13 cellular contexts compared by ENCODE assay signal in genomic region chr11:33704240-33705002, GRCh38. TPM values are rescaled to one million over a fixed set of nuclear protein-coding genes. Genes with fewer than 3 reads are reported as not detected.
DNase-seq lines count a peak whose midpoint lies in the region; ATAC-seq, FAIRE-seq and TF ChIP-seq lines count a peak whose summit lies in the region.
"Had no signal": no experiment of that assay in that cellular context is flagged by ENCODE, and none has a peak within 500 bp of the region (broad histone marks: within the 10 kb centered on the region; RNA-seq: fewer than 3 reads in every experiment).

No MANE protein-coding gene starts in this region.

- H3K27ac ChIP-seq in IMR-90 (ENCODE audit: insufficient read depth, low read length), result no peak overlapping the region
- peak overlapping the region; percentile 98 for H3K27ac ChIP-seq in mammary epithelial cell (ENCODE audit: insufficient read depth, low read depth, low read length)
- peak overlapping the region; percentile 97 for H3K27ac ChIP-seq in keratinocyte (ENCODE audit: control insufficient read depth, insufficient read depth, low read length)
- peak overlapping the region; percentile 39 to 75 (median 42) for H3K27ac ChIP-seq in sigmoid colon
- no peak overlapping the region for H3K27ac ChIP-seq in tibial artery

- in situ Hi-C loops in IMR-90 (cut with MboI; ENCODE audit: low sequenced_read_pairs), result no loop called here
- in situ Hi-C loops in mammary epithelial cell (cut with MboI; ENCODE audit: low sequenced_read_pairs in 2 of 2), result no loop called here

- WGBS in IMR-90 (ENCODE audit: extremely low coverage in 2 of 2, insufficient read length in 1 of 2), 2 experiments, result 51% methylated on average over 3 of the region's 7 CpGs; no CpG with 5 or more reads in 1 of the 2 experiments
- WGBS in mammary epithelial cell (ENCODE audit: low coverage, missing lambda C conversion rate), result 49% methylated on average over 7 of the region's 7 CpGs
- WGBS in sigmoid colon, 2 donors, result 80 to 85% methylated on average over 7 of the region's 7 CpGs

- H3K9me3 Mint-ChIP-seq in stimulated activated effector memory CD8-positive, alpha-beta T cell treated with anti-CD3 and anti-CD28 coated beads, Interleukin-12 subunit alpha, Interleukin-12 subunit beta, amount 100 ng/mL, for 72 hours, result no peaks in the 10 kb centered on the region
- H3K9me3 Mint-ChIP-seq: CD8-positive, alpha-beta T cell had no signal

- no peak overlapping the region for H3K4me2 ChIP-seq in IMR-90 (ENCODE audit: low read depth, low read length)
- peak overlapping the region; percentile 2 for H3K4me2 ChIP-seq in mammary epithelial cell (ENCODE audit: insufficient read depth, low read depth, low read length)
- H3K4me2 ChIP-seq in keratinocyte (ENCODE audit: control insufficient read depth, extremely low read depth, insufficient read depth, low read depth, low read length), result peak overlapping the region; percentile 22

- H3K36me3 ChIP-seq in IMR-90 (ENCODE audit: control insufficient read depth, insufficient read depth, low read length) (peaks cover 15% of the 10 kb centered on the region), mammary epithelial cell (ENCODE audit: insufficient read depth, low read length) (peaks cover 17% of the 10 kb centered on the region), keratinocyte (ENCODE audit: control insufficient read depth in 2 of 2, extremely low read depth in 1 of 2, insufficient read depth in 2 of 2, low read length in 2 of 2) (peaks cover 19 to 22% of the 10 kb centered on the region in 2 experiments), sigmoid colon (peaks cover 7 to 37% (median 11%) of the 10 kb centered on the region in 4 donors), tibial artery (peaks cover 15 to 36% (median 17%) of the 10 kb centered on the region in 3 donors)

- H3K4ac ChIP-seq in IMR-90 (ENCODE audit: low read depth, low read length), result peak overlapping the region; percentile 43; the same call in 1 of the 2 replicates

- intact Hi-C loops in IMR-90 (cut with micrococcal nuclease), result no loop called here
- intact Hi-C loops in mammary epithelial cell (cut with micrococcal nuclease), result no loop called here
- intact Hi-C loops in sigmoid colon (cut with DNase I), result loop anchor here (5.0 kb wide), 1 partner anchor 33 kb away; the partner anchor contains the start of gene CD59
- intact Hi-C loops in tibial artery (cut with DNase I; ENCODE audit: low total_unique reads), result loop anchor here (5.0 kb wide), 1 partner anchor 33 kb away; the partner anchor contains the start of gene CD59

- H3K14ac ChIP-seq in IMR-90 (replicated peaks; ENCODE audit: low read depth, low read length), result peak overlapping the region; percentile 39; the same call in 1 of the 2 replicates

- H3K9ac ChIP-seq in IMR-90 (ENCODE audit: low read depth, low read length) (no peak overlapping the region), mammary epithelial cell (ENCODE audit: insufficient read depth, low read length) (no peak overlapping the region), keratinocyte (ENCODE audit: control insufficient read depth, extremely low read depth, insufficient read depth, low read length) (no peak overlapping the region)

- H3K79me1 ChIP-seq in IMR-90 (ENCODE audit: low read depth in 1 of 2, low read length in 2 of 2), result peaks cover 30 to 73% of the 10 kb centered on the region in 2 experiments; a peak in 3 of 4 replicates

- BruUV-seq in IMR-90 (replicated peaks; lab: Mats Ljungman, UMichigan) (no TSS peak), mammary epithelial cell (replicated peaks; lab: Mats Ljungman, UMichigan) (no TSS peak)

- POLR2A ChIA-PET in IMR-90 (lab: Charles Lee; ENCODE audit: unreplicated experiment), result no interaction called here

- H4K8ac ChIP-seq in IMR-90 (ENCODE audit: low read depth in 2 of 2, low read length in 2 of 2), result peak overlapping the region in 1 of 2 experiments; percentile 20; a peak in 1 of 4 replicates

- peaks cover 16% of the 10 kb centered on the region for H3K4me1 Mint-ChIP-seq in stimulated activated effector memory CD8-positive, alpha-beta T cell treated with anti-CD3 and anti-CD28 coated beads, Interleukin-12 subunit alpha, Interleukin-12 subunit beta, amount 100 ng/mL, for 72 hours

- ATAC-seq in IMR-90 (ENCODE audit: low read depth) (no peak), GM18511 (IDR thresholded peaks at IDR 0.05; ENCODE audit: unreplicated experiment) (no peak)
- ATAC-seq in stimulated activated effector memory CD8-positive, alpha-beta T cell treated with anti-CD3 and anti-CD28 coated beads, Interleukin-12 subunit alpha, Interleukin-12 subunit beta, amount 100 ng/mL, for 72 hours, result no peak
- ATAC-seq: CD8-positive, alpha-beta T cell had no signal

- no peak overlapping the region for H2BK15ac ChIP-seq in IMR-90 (ENCODE audit: low read depth, low read length)

- no peak overlapping the region for H2BK120ac ChIP-seq in IMR-90 (ENCODE audit: low read depth, low read length)

- no peak overlapping the region for H2BK5ac ChIP-seq in IMR-90 (ENCODE audit: low read depth, low read length, poor library complexity, severe bottlenecking)

- CTCF ChIA-PET in IMR-90 (lab: Yijun Ruan, JAX), result no interaction called here
- CTCF ChIA-PET in mammary epithelial cell (lab: Charles Lee; ENCODE audit: low non-redundant PET), result no interaction called here

- FAIRE-seq in keratinocyte (lab: Jason Lieb, UNC), result no peak
- FAIRE-seq: H1 had no signal

- TF ChIP-seq CTCF in IMR-90 (conservative IDR thresholded peaks at IDR 0.05; ENCODE audit: low read depth, low read length), result 0 out of 2 replicates have a peak, but pooled peaks have one; percentile 7
- peak in 1 of 2 donors; percentile 10 for TF ChIP-seq CTCF in mammary epithelial cell (conservative IDR thresholded peaks at IDR 0.05 in 1 of 2, IDR thresholded peaks at IDR 0.05 in 1 of 2; ENCODE audit: extremely low read depth in 1 of 2, insufficient read depth in 1 of 2, low read depth in 1 of 2, low read length in 2 of 2)
- no peak for TF ChIP-seq CTCF in keratinocyte (optimal IDR thresholded peaks at IDR 0.05 in 1 of 3, IDR thresholded peaks at IDR 0.05 in 1 of 3, conservative IDR thresholded peaks at IDR 0.05 in 1 of 3; ENCODE audit: extremely low read depth in 1 of 3, insufficient read depth in 2 of 3, low read length in 3 of 3)
- no peak for TF ChIP-seq CTCF in sigmoid colon (IDR thresholded peaks at IDR 0.05)
- TF ChIP-seq CTCF in tibial artery (IDR thresholded peaks at IDR 0.05), result no peak

- H3K23ac ChIP-seq in IMR-90 (ENCODE audit: low read depth, low read length), result no peak overlapping the region

- TF ChIP-seq EP300 in sigmoid colon (IDR thresholded peaks at IDR 0.05), result no peak

- TF ChIP-seq RAD21 in IMR-90 (IDR thresholded peaks at IDR 0.05; ENCODE audit: low read length), result no peak

- H2AK9ac ChIP-seq in IMR-90 (replicated peaks; ENCODE audit: low read depth, low read length, poor library complexity), result peak overlapping the region; percentile 26

- H4K5ac ChIP-seq in IMR-90 (ENCODE audit: low read depth, low read length), result no peak overlapping the region

- H3K4me3 ChIP-seq in IMR-90 (ENCODE audit: insufficient read depth, low read depth, low read length) (no peak overlapping the region), mammary epithelial cell (replicated peaks in 1 of 3; ENCODE audit: insufficient read depth in 1 of 3, low read depth in 2 of 3, low read length in 3 of 3) (no peak overlapping the region), keratinocyte (ENCODE audit: control insufficient read depth in 2 of 3, extremely low read depth in 1 of 3, insufficient read depth in 2 of 3, low read depth in 1 of 3, low read length in 3 of 3) (no peak overlapping the region), sigmoid colon (no peak overlapping the region), tibial artery (no peak overlapping the region)

- peaks cover 11% of the 10 kb centered on the region for H4K20me1 ChIP-seq in IMR-90 (ENCODE audit: insufficient read depth, low read length)
- no peaks in the 10 kb centered on the region for H4K20me1 ChIP-seq in mammary epithelial cell (ENCODE audit: insufficient read depth, low read length)
- no peaks in the 10 kb centered on the region for H4K20me1 ChIP-seq in keratinocyte (ENCODE audit: control insufficient read depth, extremely low read depth, insufficient read depth, low read length)

- H4K91ac ChIP-seq in IMR-90 (ENCODE audit: insufficient read depth, low read depth, low read length), result no peak overlapping the region

- dilution Hi-C loops in IMR-90 (cut with HindIII; ENCODE audit: low sequenced_read_pairs, unreplicated experiment) (no loop called here), mammary epithelial cell (cut with HindIII; ENCODE audit: low sequenced_read_pairs) (loop anchor here (5.0 kb wide), 1 partner anchor 33 kb away; the partner anchor contains the start of gene CD59), keratinocyte (cut with MboI; ENCODE audit: extremely low pct_ligation_motif_present, low sequenced_read_pairs) (no loop called here)

- H3K4me3 Mint-ChIP-seq in stimulated activated effector memory CD8-positive, alpha-beta T cell treated with anti-CD3 and anti-CD28 coated beads, Interleukin-12 subunit alpha, Interleukin-12 subunit beta, amount 100 ng/mL, for 72 hours, result no peak overlapping the region
- H3K4me3 Mint-ChIP-seq: CD8-positive, alpha-beta T cell had no signal

- H3K27me3 ChIP-seq in IMR-90 (ENCODE audit: control insufficient read depth, insufficient read depth, low read length) (no peaks in the 10 kb centered on the region), mammary epithelial cell (ENCODE audit: insufficient read depth, low read length) (no peaks in the 10 kb centered on the region), keratinocyte (ENCODE audit: control insufficient read depth, extremely low read depth, insufficient read depth, low read length) (no peaks in the 10 kb centered on the region), sigmoid colon (no peaks in the 10 kb centered on the region), tibial artery (no peaks in the 10 kb centered on the region)

- DNase-seq in IMR-90 (no peak), mammary epithelial cell (no peak), keratinocyte (ENCODE audit: low read depth, low spot score) (no peak), sigmoid colon (no peak), NCI-H2227 treated with DMSO at 0.1 percent for 48 hours (lab: John Stamatoyannopoulos, UW) (no peak), tibial artery (no peak)
- DNase-seq in stimulated activated effector memory CD8-positive, alpha-beta T cell treated with anti-CD3 and anti-CD28 coated beads, Interleukin-12 subunit alpha, Interleukin-12 subunit beta, amount 100 ng/mL, for 72 hours (ENCODE audit: low spot score in 2 of 2), result no peak
- DNase-seq: activated T-cell treated with anti-CD3 and anti-CD28 coated beads, Interleukin-2, amount 50 U/mL, for 48 hours; CD8-positive, alpha-beta T cell; SIG-M5 had no signal

- H3K9me1 ChIP-seq in IMR-90 (ENCODE audit: insufficient read depth, low read length) (peaks cover 41% of the 10 kb centered on the region), keratinocyte (ENCODE audit: control insufficient read depth, extremely low read depth, insufficient read depth, low read length) (no peaks in the 10 kb centered on the region)

- no peak overlapping the region for H3K27ac Mint-ChIP-seq in stimulated activated effector memory CD8-positive, alpha-beta T cell treated with anti-CD3 and anti-CD28 coated beads, Interleukin-12 subunit alpha, Interleukin-12 subunit beta, amount 100 ng/mL, for 72 hours
- H3K27ac Mint-ChIP-seq: CD8-positive, alpha-beta T cell had no signal

- no peak overlapping the region for H2BK20ac ChIP-seq in IMR-90 (ENCODE audit: low read depth, low read length)

- peaks cover 5% of the 10 kb centered on the region for H3K36me3 Mint-ChIP-seq in stimulated activated effector memory CD8-positive, alpha-beta T cell treated with anti-CD3 and anti-CD28 coated beads, Interleukin-12 subunit alpha, Interleukin-12 subunit beta, amount 100 ng/mL, for 72 hours

- H3K79me2 ChIP-seq in mammary epithelial cell (ENCODE audit: insufficient read depth, low read length) (peaks cover 46% of the 10 kb centered on the region), keratinocyte (ENCODE audit: control insufficient read depth, insufficient read depth, low read length) (peaks cover 11% of the 10 kb centered on the region)

- H3K56ac ChIP-seq in IMR-90 (ENCODE audit: extremely low read depth, insufficient read depth, low read length), result no peak overlapping the region

- no peak overlapping the region for H3K18ac ChIP-seq in IMR-90 (ENCODE audit: low read depth, low read length)

- H2AK5ac ChIP-seq in IMR-90 (ENCODE audit: low read depth, low read length), result peak overlapping the region; percentile 48; the same call in 1 of the 2 replicates

- TF ChIP-seq POLR2A in IMR-90 (IDR thresholded peaks at IDR 0.05; ENCODE audit: low read depth, low read length), result no peak
- no peak for TF ChIP-seq POLR2A in sigmoid colon (IDR thresholded peaks at IDR 0.05)

- peaks cover 27% of the 10 kb centered on the region for H3K4me1 ChIP-seq in IMR-90 (ENCODE audit: control insufficient read depth, insufficient read depth, low read length)
- H3K4me1 ChIP-seq in mammary epithelial cell (ENCODE audit: insufficient read depth, low read length), result peaks cover 88% of the 10 kb centered on the region
- peaks cover 71% of the 10 kb centered on the region for H3K4me1 ChIP-seq in keratinocyte (ENCODE audit: control insufficient read depth, extremely low read depth, insufficient read depth, low read length)
- H3K4me1 ChIP-seq in sigmoid colon, result peaks cover 0 to 28% (median 21%) of the 10 kb centered on the region in 4 donors
- H3K4me1 ChIP-seq in tibial artery, result peaks cover 0 to 49% (median 18%) of the 10 kb centered on the region in 4 donors

- H2AFZ ChIP-seq in IMR-90 (replicated peaks; ENCODE audit: low read length, poor library complexity) (no peak overlapping the region), mammary epithelial cell (ENCODE audit: low read depth, low read length) (no peak overlapping the region), keratinocyte (ENCODE audit: control insufficient read depth, low read length) (no peak overlapping the region)

- H3K9me3 ChIP-seq in IMR-90 (ENCODE audit: control insufficient read depth, insufficient read depth, low read length), result no peaks in the 10 kb centered on the region
- no peaks in the 10 kb centered on the region for H3K9me3 ChIP-seq in mammary epithelial cell (replicated peaks; ENCODE audit: insufficient read depth, low read length)
- H3K9me3 ChIP-seq in keratinocyte (ENCODE audit: control insufficient read depth, low read depth, low read length), result no peaks in the 10 kb centered on the region
- H3K9me3 ChIP-seq in sigmoid colon, result no peaks in the 10 kb centered on the region
- H3K9me3 ChIP-seq in tibial artery, result no peaks in the 10 kb centered on the region

RNA-seq across cellular contexts. Expression of gene C11orf91, which starts 3.8 kb away (rescaled TPM):
- total RNA-seq in IMR-90 (2012; rRNA removed) (not detected in 2 replicates), mammary epithelial cell (1 to 10 TPM in 1 of 2 donors, not detected in 1; 7.6 TPM), sigmoid colon (not detected)
- polyA plus RNA-seq in IMR-90 (2012; rRNA removed) (0.10 TPM in 1 of 2 replicates, not detected in the other), mammary epithelial cell (0.08 TPM), keratinocyte (0.10 to 0.16 TPM (median 0.10 TPM) in 3 replicates), sigmoid colon (not detected)
- polyA plus RNA-seq in IMR-90 (2012; cell fraction: cytosol; rRNA removed), result 0.27 TPM in 1 of 2 replicates, not detected in the other
- polyA plus RNA-seq in IMR-90 (2012; cell fraction: nucleus; rRNA removed; ENCODE audit: low replicate concordance), result 0.11 and 0.21 TPM in 2 replicates
- polyA minus RNA-seq in mammary epithelial cell (not detected), keratinocyte (not detected in 3 replicates)
- not detected for polyA plus RNA-seq in keratinocyte (2011; ENCODE audit: low read depth)
- polyA plus RNA-seq in keratinocyte (2011; cell fraction: cytosol; rRNA removed), result not detected in 2 replicates
- polyA plus RNA-seq in keratinocyte (2011; cell fraction: nucleus; rRNA removed), result 0.36 TPM in 1 of 2 replicates, not detected in the other
- polyA plus RNA-seq in keratinocyte (2012; ENCODE audit: low replicate concordance), result 0.18 TPM in 1 of 2 replicates, not detected in the other
- polyA minus RNA-seq in keratinocyte (2011; cell fraction: cytosol; rRNA and poly(A)+ RNA removed), result not detected
- polyA minus RNA-seq in keratinocyte (2011; cell fraction: nucleus; rRNA and poly(A)+ RNA removed), result 1.2 TPM in 1 of 2 replicates, not detected in the other
- total RNA-seq: H1, left colon had no signal
- polyA plus RNA-seq: H1 had no signal

RNA-seq across cellular contexts. Expression of gene CD59, which starts 31.8 kb away (rescaled TPM):
- total RNA-seq in IMR-90 (2012; rRNA removed), result 637 and 765 TPM in 2 replicates
- polyA plus RNA-seq in IMR-90 (2012; rRNA removed), result 1,066 and 1,140 TPM in 2 replicates
- 293 and 869 TPM in 2 replicates for polyA plus RNA-seq in IMR-90 (2012; cell fraction: cytosol; rRNA removed)
- polyA plus RNA-seq in IMR-90 (2012; cell fraction: nucleus; rRNA removed; ENCODE audit: low replicate concordance), result 63.7 and 319 TPM in 2 replicates
- 1,000 to 10,000 TPM; 1,038 to 1,326 TPM for total RNA-seq in mammary epithelial cell
- 1,397 TPM for polyA plus RNA-seq in mammary epithelial cell
- polyA minus RNA-seq in mammary epithelial cell, result 796 TPM
- 1,349 to 1,804 TPM (median 1,403 TPM) in 3 replicates for polyA plus RNA-seq in keratinocyte
- 138 TPM for polyA plus RNA-seq in keratinocyte (2011; ENCODE audit: low read depth)
- 1,041 and 1,596 TPM in 2 replicates for polyA plus RNA-seq in keratinocyte (2011; cell fraction: cytosol; rRNA removed)
- 1,467 and 1,504 TPM in 2 replicates for polyA plus RNA-seq in keratinocyte (2011; cell fraction: nucleus; rRNA removed)
- 746 and 1,053 TPM in 2 replicates for polyA plus RNA-seq in keratinocyte (2012; ENCODE audit: low replicate concordance)
- polyA minus RNA-seq in keratinocyte, result 691 to 1,393 TPM (median 1,095 TPM) in 3 replicates
- 314 TPM for polyA minus RNA-seq in keratinocyte (2011; cell fraction: cytosol; rRNA and poly(A)+ RNA removed)
- polyA minus RNA-seq in keratinocyte (2011; cell fraction: nucleus; rRNA and poly(A)+ RNA removed), result 626 and 1,149 TPM in 2 replicates
- total RNA-seq in sigmoid colon, result 100 to 1,000 TPM; 160 to 206 (median 183) TPM
- polyA plus RNA-seq in sigmoid colon, result 100 to 1,000 TPM in 1 of 3 donors, 10 to 100 TPM in 2; 54.1 to 210 (median 80.7) TPM

Comparison
In these comparisons a context has a peak if more than half of its experiments do, and no peak if none do; other contexts are left out.
1. H3K27ac ChIP-seq: peak in mammary epithelial cell (single experiment), keratinocyte (single experiment) and sigmoid colon (4 of 4); none in IMR-90 (single experiment) and tibial artery (0 of 2).
2. intact Hi-C loops: an anchor here in sigmoid colon (5.0 kb wide) and tibial artery (5.0 kb wide); none called in IMR-90 and mammary epithelial cell.